ENCODE assay signal across 1 cellular context in genomic region chr2:232349946-232350635, GRCh38.
TF ChIP-seq lines count a peak whose summit lies in the region.

No MANE protein-coding gene starts in this region.

TF ChIP-seq in WTC11, 78 proteins besides CTCF, POLR2A, EP300 and RAD21 (continued from another document):
- TF ChIP-seq PRDM15 (CRISPR knock-in tag; IDR thresholded peaks at IDR 0.05) (no peak), ZNF138 (CRISPR knock-in tag; conservative IDR thresholded peaks at IDR 0.05) (no peak), ZMAT4 (CRISPR knock-in tag; IDR thresholded peaks at IDR 0.05) (no peak), E2F1 (CRISPR knock-in tag; IDR thresholded peaks at IDR 0.05) (no peak), FOXJ3 (CRISPR knock-in tag; IDR thresholded peaks at IDR 0.05; ENCODE audit: borderline replicate concordance) (no peak)
